25 cellular contexts compared by ENCODE assay signal in genomic region chr20:13307562-13308163, GRCh38.
DNase-seq lines count a peak whose midpoint lies in the region; ATAC-seq and TF ChIP-seq lines count a peak whose summit lies in the region.
"Had no signal": no experiment of that assay in that cellular context is flagged by ENCODE, and none has a peak within 500 bp of the region (broad histone marks: within the 10 kb centered on the region; RNA-seq: fewer than 3 reads in every experiment).

No MANE protein-coding gene starts in this region.

- POLR2A ChIA-PET in activated CD8-positive, alpha-beta T cell treated with anti-CD3 and anti-CD28 coated beads, Interleukin-2, amount 10 ng/mL, durations not matched to agents 7 days and 5 days (lab: Charles Lee): no interaction called here

- no peak overlapping the region for H3K4me3 Mint-ChIP-seq in activated CD8-positive, alpha-beta T cell treated with anti-CD3 and anti-CD28 coated beads, Interleukin-2, amount 10 ng/mL, durations not matched to agents 7 days and 5 days
- H3K4me3 Mint-ChIP-seq: CD14-positive monocyte; CD4-positive, alpha-beta memory T cell; CD4-positive, CD25-positive, alpha-beta regulatory T cell; CD8-positive, alpha-beta memory T cell had no signal

- no peak overlapping the region for H3K27ac Mint-ChIP-seq in activated CD8-positive, alpha-beta T cell treated with anti-CD3 and anti-CD28 coated beads, Interleukin-2, amount 10 ng/mL, durations not matched to agents 7 days and 5 days
- H3K27ac Mint-ChIP-seq: CD14-positive monocyte; CD4-positive, alpha-beta memory T cell; CD4-positive, CD25-positive, alpha-beta regulatory T cell; CD8-positive, alpha-beta memory T cell had no signal

- no peaks in the 10 kb centered on the region for H3K27me3 ChIP-seq in liver (ENCODE audit: control insufficient read depth in 4 of 4, insufficient read depth in 4 of 4, low read length in 3 of 4)
- H3K27me3 ChIP-seq in heart right ventricle: no peaks in the 10 kb centered on the region
- H3K27me3 ChIP-seq: BLaER1 had no signal

- ATAC-seq in left lobe of liver (peak; percentile 79), heart right ventricle (no peak), GM21423 (IDR thresholded peaks at IDR 0.05; ENCODE audit: unreplicated experiment) (no peak)
- ATAC-seq in activated CD8-positive, alpha-beta T cell treated with anti-CD3 and anti-CD28 coated beads, Interleukin-2, amount 10 ng/mL, durations not matched to agents 7 days and 5 days: no peak
- ATAC-seq: GM12878 had no signal

- intact Hi-C loops in heart right ventricle (cut with DNase I): loop anchor here in 3 of 10 donors (10.0 kb wide), 3 partner anchors 83 to 193 kb away; partner anchors contain the start of gene ISM1 (in 1 of the 3)

- H3K9me3 ChIP-seq in liver (ENCODE audit: control insufficient read depth in 4 of 4, low read length in 3 of 4): no peaks in the 10 kb centered on the region
- H3K9me3 ChIP-seq in heart right ventricle: peaks cover 0 to 7% (median 0%) of the 10 kb centered on the region in 11 donors
- H3K9me3 ChIP-seq: BE2C, BLaER1 had no signal

- H3K9ac ChIP-seq in liver (ENCODE audit: low read depth in 1 of 2, low read length in 2 of 2): peak overlapping the region in 1 of 2 donors; percentile 20
- H3K9ac ChIP-seq: BLaER1 had no signal

- H3K9me3 Mint-ChIP-seq in activated CD8-positive, alpha-beta T cell treated with anti-CD3 and anti-CD28 coated beads, Interleukin-2, amount 10 ng/mL, durations not matched to agents 7 days and 5 days (ENCODE audit: insufficient read depth): no peaks in the 10 kb centered on the region

- TF ChIP-seq RAD21 in liver (IDR thresholded peaks at IDR 0.05): peak; percentile 41 to 46

- H3K27me3 Mint-ChIP-seq in activated CD8-positive, alpha-beta T cell treated with anti-CD3 and anti-CD28 coated beads, Interleukin-2, amount 10 ng/mL, durations not matched to agents 7 days and 5 days (ENCODE audit: low read depth): peaks cover 5% of the 10 kb centered on the region

- H3K4me1 Mint-ChIP-seq in activated CD8-positive, alpha-beta T cell treated with anti-CD3 and anti-CD28 coated beads, Interleukin-2, amount 10 ng/mL, durations not matched to agents 7 days and 5 days (ENCODE audit: low read depth): no peaks in the 10 kb centered on the region
- H3K4me1 Mint-ChIP-seq: CD14-positive monocyte; CD4-positive, alpha-beta memory T cell; CD4-positive, CD25-positive, alpha-beta regulatory T cell; CD8-positive, alpha-beta memory T cell had no signal

- H3K36me3 ChIP-seq in liver (ENCODE audit: control insufficient read depth in 4 of 4, insufficient read depth in 3 of 4, low read depth in 1 of 4, low read length in 3 of 4): no peaks in the 10 kb centered on the region
- no peaks in the 10 kb centered on the region for H3K36me3 ChIP-seq in heart right ventricle
- H3K36me3 ChIP-seq: BE2C, BLaER1 had no signal

- peak; percentile 75 for DNase-seq in OCI-M1 (lab: John Stamatoyannopoulos, UW)
- peak; percentile 57 for DNase-seq in left lobe of liver (ENCODE audit: low spot score)
- no peak for DNase-seq in activated CD8-positive, alpha-beta T cell treated with anti-CD3 and anti-CD28 coated beads, Interleukin-2, amount 10 ng/mL, durations not matched to agents 7 days and 5 days
- DNase-seq in NK-92 (lab: John Stamatoyannopoulos, UW; ENCODE audit: unreplicated experiment): no peak
- DNase-seq in heart right ventricle: no peak
- DNase-seq: 8988T; ACHN; BE2C; C1 segment of cervical spinal cord; CD4-positive, alpha-beta memory T cell; CD4-positive, CD25-positive, alpha-beta regulatory T cell; CD8-positive, alpha-beta memory T cell; COR-L47; DMS 273 treated with DMSO at 0.1 percent for 48 hours; DMS153; DMS53; DMS79; DND-41; EL; GDM1 had no signal

- H3K27ac ChIP-seq in liver (ENCODE audit: low read depth in 1 of 2, low read length in 2 of 2) (peak overlapping the region in 1 of 2 donors; percentile 21), heart right ventricle (no peak overlapping the region)
- H3K27ac ChIP-seq: BLaER1 had no signal

- H3K36me3 Mint-ChIP-seq in activated CD8-positive, alpha-beta T cell treated with anti-CD3 and anti-CD28 coated beads, Interleukin-2, amount 10 ng/mL, durations not matched to agents 7 days and 5 days (ENCODE audit: low read depth): no peaks in the 10 kb centered on the region
- H3K36me3 Mint-ChIP-seq: CD14-positive monocyte; CD4-positive, CD25-positive, alpha-beta regulatory T cell had no signal

- 40% methylated on average over 9 of the region's 9 CpGs for WGBS in liver
- 88 to 93% methylated on average over 9 of the region's 9 CpGs for WGBS in heart right ventricle, 2 donors

- H3K4me1 ChIP-seq in liver (ENCODE audit: control insufficient read depth in 4 of 4, insufficient read depth in 4 of 4, low read length in 3 of 4): peaks cover 0 to 14% (median 5%) of the 10 kb centered on the region in 4 donors
- no peaks in the 10 kb centered on the region for H3K4me1 ChIP-seq in heart right ventricle
- H3K4me1 ChIP-seq: BE2C, BLaER1 had no signal

- no peak for TF ChIP-seq CTCF in liver (IDR thresholded peaks at IDR 0.05; ENCODE audit: low read depth, low read length, missing input control)
- TF ChIP-seq CTCF in heart right ventricle (IDR thresholded peaks at IDR 0.05): no peak

- no peak overlapping the region for H3K4me3 ChIP-seq in liver (ENCODE audit: low read depth in 1 of 3, low read length in 3 of 3)
- H3K4me3 ChIP-seq in heart right ventricle: no peak overlapping the region
- H3K4me3 ChIP-seq: BLaER1, GM12878 had no signal

- CTCF ChIA-PET in activated CD8-positive, alpha-beta T cell treated with anti-CD3 and anti-CD28 coated beads, Interleukin-2, amount 10 ng/mL, durations not matched to agents 7 days and 5 days (lab: Charles Lee): no interaction called here

TF ChIP-seq in liver, 16 proteins besides CTCF, POLR2A, EP300 and RAD21:
- TF ChIP-seq SP1 (IDR thresholded peaks at IDR 0.05) (peak; percentile 82), RXRA (IDR thresholded peaks at IDR 0.05) (peak; percentile 80 to 89), EGR1 (IDR thresholded peaks at IDR 0.05; ENCODE audit: low read depth in 2 of 2) (peak in 1 of 2 donors; percentile 79), NR2F2 (IDR thresholded peaks at IDR 0.05) (no peak), YY1 (IDR thresholded peaks at IDR 0.05) (peak; percentile 79), REST (IDR thresholded peaks at IDR 0.05) (peak; percentile 54), FOXA1 (IDR thresholded peaks at IDR 0.05) (no peak), HNF4A (conservative IDR thresholded peaks at IDR 0.05) (peak; percentile 77 to 82), MAX (IDR thresholded peaks at IDR 0.05) (peak; percentile 76), JUND (IDR thresholded peaks at IDR 0.05) (peak in 1 of 2 donors; percentile 35)

Comparison
In these comparisons a context has a peak if more than half of its experiments do, and no peak if none do; other contexts are left out.
1. DNase-seq: peak in OCI-M1 (single experiment) and left lobe of liver (single experiment); none in activated CD8-positive, alpha-beta T cell treated with anti-CD3 and anti-CD28 coated beads, Interleukin-2, amount 10 ng/mL, durations not matched to agents 7 days and 5 days (single experiment), NK-92 (single experiment) and heart right ventricle (0 of 2).